ENCODE assay signal across 1 cellular context in the genomic region with DNA sequence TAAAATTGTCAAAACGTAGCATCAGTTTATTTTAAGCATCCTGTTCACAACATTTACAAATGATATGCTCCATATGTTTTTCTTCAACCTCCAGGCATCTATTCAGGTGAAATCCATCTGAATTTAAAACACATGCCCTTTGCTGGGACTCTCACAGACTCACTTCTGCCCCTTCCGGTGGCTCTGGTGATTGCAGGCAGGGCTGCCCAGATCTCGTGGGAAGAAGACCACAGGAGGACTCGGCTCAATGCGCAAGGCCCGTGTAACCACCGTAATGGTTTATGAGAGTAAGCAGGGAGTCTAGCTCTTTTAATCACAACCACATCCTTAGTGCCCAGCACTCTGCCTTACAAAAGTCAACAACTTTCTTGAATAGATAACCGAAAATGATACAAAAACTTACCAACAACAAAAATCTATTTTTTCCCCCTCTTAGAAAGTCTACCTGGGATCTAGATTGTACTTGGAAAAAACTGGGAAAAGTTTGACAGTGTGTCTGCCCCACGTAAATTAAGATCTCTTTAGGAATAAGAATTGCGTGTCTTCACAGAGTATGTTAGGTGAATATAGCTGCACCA.
TF ChIP-seq lines count a peak whose summit lies in the region.

No MANE protein-coding gene starts in this region.

TF ChIP-seq in HepG2, 621 proteins besides CTCF, POLR2A, EP300 and RAD21 (continued from another document):
- TF ChIP-seq, protein P1, sequence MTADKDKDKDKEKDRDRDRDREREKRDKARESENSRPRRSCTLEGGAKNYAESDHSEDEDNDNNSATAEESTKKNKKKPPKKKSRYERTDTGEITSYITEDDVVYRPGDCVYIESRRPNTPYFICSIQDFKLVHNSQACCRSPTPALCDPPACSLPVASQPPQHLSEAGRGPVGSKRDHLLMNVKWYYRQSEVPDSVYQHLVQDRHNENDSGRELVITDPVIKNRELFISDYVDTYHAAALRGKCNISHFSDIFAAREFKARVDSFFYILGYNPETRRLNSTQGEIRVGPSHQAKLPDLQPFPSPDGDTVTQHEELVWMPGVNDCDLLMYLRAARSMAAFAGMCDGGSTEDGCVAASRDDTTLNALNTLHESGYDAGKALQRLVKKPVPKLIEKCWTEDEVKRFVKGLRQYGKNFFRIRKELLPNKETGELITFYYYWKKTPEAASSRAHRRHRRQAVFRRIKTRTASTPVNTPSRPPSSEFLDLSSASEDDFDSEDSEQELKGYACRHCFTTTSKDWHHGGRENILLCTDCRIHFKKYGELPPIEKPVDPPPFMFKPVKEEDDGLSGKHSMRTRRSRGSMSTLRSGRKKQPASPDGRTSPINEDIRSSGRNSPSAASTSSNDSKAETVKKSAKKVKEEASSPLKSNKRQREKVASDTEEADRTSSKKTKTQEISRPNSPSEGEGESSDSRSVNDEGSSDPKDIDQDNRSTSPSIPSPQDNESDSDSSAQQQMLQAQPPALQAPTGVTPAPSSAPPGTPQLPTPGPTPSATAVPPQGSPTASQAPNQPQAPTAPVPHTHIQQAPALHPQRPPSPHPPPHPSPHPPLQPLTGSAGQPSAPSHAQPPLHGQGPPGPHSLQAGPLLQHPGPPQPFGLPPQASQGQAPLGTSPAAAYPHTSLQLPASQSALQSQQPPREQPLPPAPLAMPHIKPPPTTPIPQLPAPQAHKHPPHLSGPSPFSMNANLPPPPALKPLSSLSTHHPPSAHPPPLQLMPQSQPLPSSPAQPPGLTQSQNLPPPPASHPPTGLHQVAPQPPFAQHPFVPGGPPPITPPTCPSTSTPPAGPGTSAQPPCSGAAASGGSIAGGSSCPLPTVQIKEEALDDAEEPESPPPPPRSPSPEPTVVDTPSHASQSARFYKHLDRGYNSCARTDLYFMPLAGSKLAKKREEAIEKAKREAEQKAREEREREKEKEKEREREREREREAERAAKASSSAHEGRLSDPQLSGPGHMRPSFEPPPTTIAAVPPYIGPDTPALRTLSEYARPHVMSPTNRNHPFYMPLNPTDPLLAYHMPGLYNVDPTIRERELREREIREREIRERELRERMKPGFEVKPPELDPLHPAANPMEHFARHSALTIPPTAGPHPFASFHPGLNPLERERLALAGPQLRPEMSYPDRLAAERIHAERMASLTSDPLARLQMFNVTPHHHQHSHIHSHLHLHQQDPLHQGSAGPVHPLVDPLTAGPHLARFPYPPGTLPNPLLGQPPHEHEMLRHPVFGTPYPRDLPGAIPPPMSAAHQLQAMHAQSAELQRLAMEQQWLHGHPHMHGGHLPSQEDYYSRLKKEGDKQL (CRISPR knock-in tag; IDR thresholded peaks at IDR 0.05; ENCODE audit: low read depth), result no peak
- TF ChIP-seq GPN1 (CRISPR knock-in tag; IDR thresholded peaks at IDR 0.05; ENCODE audit: borderline replicate concordance) (no peak), ZMYM4 (CRISPR knock-in tag; IDR thresholded peaks at IDR 0.05) (peak; percentile 88), SP5 (CRISPR knock-in tag; IDR thresholded peaks at IDR 0.05; ENCODE audit: borderline replicate concordance, low read depth) (no peak), ZNF235 (CRISPR knock-in tag; IDR thresholded peaks at IDR 0.05; ENCODE audit: borderline replicate concordance) (no peak), ZFY (CRISPR knock-in tag; IDR thresholded peaks at IDR 0.05) (peak; percentile 23; the same call in 1 of the 2 replicates), ZNF878 (CRISPR knock-in tag; IDR thresholded peaks at IDR 0.05) (peak; percentile 51; the same call in 1 of the 2 replicates), STAG1 (CRISPR knock-in tag; IDR thresholded peaks at IDR 0.05) (peak; percentile 74), GATAD1 (CRISPR knock-in tag; IDR thresholded peaks at IDR 0.05) (0 out of 2 replicates have a peak, but pooled peaks have one; percentile 11), ZNF484 (CRISPR knock-in tag; IDR thresholded peaks at IDR 0.05; ENCODE audit: borderline replicate concordance, low read depth) (no peak), ZNF644 (CRISPR knock-in tag; IDR thresholded peaks at IDR 0.05; ENCODE audit: low read depth) (peak; percentile 26; the same call in 1 of the 2 replicates), MIXL1 (CRISPR knock-in tag; IDR thresholded peaks at IDR 0.05) (0 out of 2 replicates have a peak, but pooled peaks have one; percentile 20), CAMTA2 (CRISPR knock-in tag; IDR thresholded peaks at IDR 0.05; ENCODE audit: borderline replicate concordance) (no peak), ZNF264 (CRISPR knock-in tag; IDR thresholded peaks at IDR 0.05) (no peak), ZNF83 (CRISPR knock-in tag; IDR thresholded peaks at IDR 0.05; ENCODE audit: borderline replicate concordance) (no peak), XRCC5 (optimal IDR thresholded peaks at IDR 0.05; ENCODE audit: low read length) (peak; percentile 93), TBX3 (IDR thresholded peaks at IDR 0.05; ENCODE audit: borderline replicate concordance) (no peak), HMG20A (CRISPR knock-in tag; IDR thresholded peaks at IDR 0.05; ENCODE audit: borderline replicate concordance) (no peak), ZNF850 (CRISPR knock-in tag; conservative IDR thresholded peaks at IDR 0.05) (no peak), POLR2AphosphoS2 (IDR thresholded peaks at IDR 0.05; ENCODE audit: low read depth, low read length) (no peak), ZNF446 (CRISPR knock-in tag; IDR thresholded peaks at IDR 0.05) (no peak), SMC3 (IDR thresholded peaks at IDR 0.05; ENCODE audit: low read length) (peak; percentile 59)
- TF ChIP-seq, protein P2, sequence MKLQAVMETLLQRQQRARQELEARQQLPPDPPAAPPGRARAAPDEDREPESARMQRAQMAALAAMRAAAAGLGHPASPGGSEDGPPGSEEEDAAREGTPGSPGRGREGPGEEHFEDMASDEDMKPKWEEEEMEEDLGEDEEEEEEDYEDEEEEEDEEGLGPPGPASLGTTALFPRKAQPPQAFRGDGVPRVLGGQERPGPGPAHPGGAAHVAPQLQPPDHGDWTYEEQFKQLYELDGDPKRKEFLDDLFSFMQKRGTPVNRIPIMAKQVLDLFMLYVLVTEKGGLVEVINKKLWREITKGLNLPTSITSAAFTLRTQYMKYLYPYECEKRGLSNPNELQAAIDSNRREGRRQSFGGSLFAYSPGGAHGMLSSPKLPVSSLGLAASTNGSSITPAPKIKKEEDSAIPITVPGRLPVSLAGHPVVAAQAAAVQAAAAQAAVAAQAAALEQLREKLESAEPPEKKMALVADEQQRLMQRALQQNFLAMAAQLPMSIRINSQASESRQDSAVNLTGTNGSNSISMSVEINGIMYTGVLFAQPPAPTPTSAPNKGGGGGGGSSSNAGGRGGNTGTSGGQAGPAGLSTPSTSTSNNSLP (IDR thresholded peaks at IDR 0.05; ENCODE audit: low read depth, low read length), result 0 out of 2 replicates have a peak, but pooled peaks have one; percentile 21
- TF ChIP-seq, protein P3, sequence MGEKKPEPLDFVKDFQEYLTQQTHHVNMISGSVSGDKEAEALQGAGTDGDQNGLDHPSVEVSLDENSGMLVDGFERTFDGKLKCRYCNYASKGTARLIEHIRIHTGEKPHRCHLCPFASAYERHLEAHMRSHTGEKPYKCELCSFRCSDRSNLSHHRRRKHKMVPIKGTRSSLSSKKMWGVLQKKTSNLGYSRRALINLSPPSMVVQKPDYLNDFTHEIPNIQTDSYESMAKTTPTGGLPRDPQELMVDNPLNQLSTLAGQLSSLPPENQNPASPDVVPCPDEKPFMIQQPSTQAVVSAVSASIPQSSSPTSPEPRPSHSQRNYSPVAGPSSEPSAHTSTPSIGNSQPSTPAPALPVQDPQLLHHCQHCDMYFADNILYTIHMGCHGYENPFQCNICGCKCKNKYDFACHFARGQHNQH (CRISPR knock-in tag; IDR thresholded peaks at IDR 0.05), result peak; percentile 44; the same call in 1 of the 2 replicates
- TF ChIP-seq, protein P4, sequence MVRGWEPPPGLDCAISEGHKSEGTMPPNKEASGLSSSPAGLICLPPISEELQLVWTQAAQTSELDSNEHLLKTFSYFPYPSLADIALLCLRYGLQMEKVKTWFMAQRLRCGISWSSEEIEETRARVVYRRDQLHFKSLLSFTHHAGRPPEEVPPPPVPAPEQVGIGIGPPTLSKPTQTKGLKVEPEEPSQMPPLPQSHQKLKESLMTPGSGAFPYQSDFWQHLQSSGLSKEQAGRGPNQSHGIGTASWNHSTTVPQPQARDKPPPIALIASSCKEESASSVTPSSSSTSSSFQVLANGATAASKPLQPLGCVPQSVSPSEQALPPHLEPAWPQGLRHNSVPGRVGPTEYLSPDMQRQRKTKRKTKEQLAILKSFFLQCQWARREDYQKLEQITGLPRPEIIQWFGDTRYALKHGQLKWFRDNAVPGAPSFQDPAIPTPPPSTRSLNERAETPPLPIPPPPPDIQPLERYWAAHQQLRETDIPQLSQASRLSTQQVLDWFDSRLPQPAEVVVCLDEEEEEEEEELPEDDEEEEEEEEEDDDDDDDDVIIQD (CRISPR knock-in tag; IDR thresholded peaks at IDR 0.05; ENCODE audit: low read depth), result peak; percentile 52; the same call in 1 of the 2 replicates
- TF ChIP-seq, protein P5, sequence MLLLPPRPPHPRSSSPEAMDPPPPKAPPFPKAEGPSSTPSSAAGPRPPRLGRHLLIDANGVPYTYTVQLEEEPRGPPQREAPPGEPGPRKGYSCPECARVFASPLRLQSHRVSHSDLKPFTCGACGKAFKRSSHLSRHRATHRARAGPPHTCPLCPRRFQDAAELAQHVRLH (CRISPR knock-in tag; IDR thresholded peaks at IDR 0.05; ENCODE audit: borderline replicate concordance, low read depth), result no peak
- TF ChIP-seq, protein P6, sequence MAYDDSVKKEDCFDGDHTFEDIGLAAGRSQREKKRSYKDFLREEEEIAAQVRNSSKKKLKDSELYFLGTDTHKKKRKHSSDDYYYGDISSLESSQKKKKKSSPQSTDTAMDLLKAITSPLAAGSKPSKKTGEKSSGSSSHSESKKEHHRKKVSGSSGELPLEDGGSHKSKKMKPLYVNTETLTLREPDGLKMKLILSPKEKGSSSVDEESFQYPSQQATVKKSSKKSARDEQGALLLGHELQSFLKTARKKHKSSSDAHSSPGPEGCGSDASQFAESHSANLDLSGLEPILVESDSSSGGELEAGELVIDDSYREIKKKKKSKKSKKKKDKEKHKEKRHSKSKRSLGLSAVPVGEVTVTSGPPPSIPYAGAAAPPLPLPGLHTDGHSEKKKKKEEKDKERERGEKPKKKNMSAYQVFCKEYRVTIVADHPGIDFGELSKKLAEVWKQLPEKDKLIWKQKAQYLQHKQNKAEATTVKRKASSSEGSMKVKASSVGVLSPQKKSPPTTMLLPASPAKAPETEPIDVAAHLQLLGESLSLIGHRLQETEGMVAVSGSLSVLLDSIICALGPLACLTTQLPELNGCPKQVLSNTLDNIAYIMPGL (CRISPR knock-in tag; IDR thresholded peaks at IDR 0.05; ENCODE audit: borderline replicate concordance in 1 of 2, low read depth in 1 of 2), result peak; percentile 46 to 52; a peak in 1 of 4 replicates
